ENCODE assay signal across 24 cellular contexts in genomic region chr7:12990440-12990839, GRCh38.
DNase-seq lines count a peak whose midpoint lies in the region; ATAC-seq, FAIRE-seq and TF ChIP-seq lines count a peak whose summit lies in the region.
"Had no signal": no experiment of that assay in that cellular context is flagged by ENCODE, and none has a peak within 500 bp of the region (broad histone marks: within the 10 kb centered on the region; RNA-seq: fewer than 3 reads in every experiment).

No MANE protein-coding gene starts in this region.

- no peak overlapping the region for H3K4me3 Mint-ChIP-seq in neural crest cell
- H3K4me3 Mint-ChIP-seq: B cell; CD4-positive, alpha-beta T cell; CD8-positive, alpha-beta T cell had no signal

- no peak for ATAC-seq in GM18868 (IDR thresholded peaks at IDR 0.05; ENCODE audit: unreplicated experiment)
- ATAC-seq in Right ventricle myocardium superior (ENCODE audit: poor library complexity), result no peak
- ATAC-seq: A549; CD8-positive, alpha-beta T cell; GM12878 had no signal

- peak; percentile 17 for DNase-seq in DMS53 (lab: John Stamatoyannopoulos, UW)
- no peak for DNase-seq in DMS53 treated with DMSO at 0.1 percent for 48 hours (lab: John Stamatoyannopoulos, UW; ENCODE audit: unreplicated experiment)
- DNase-seq in D721Med (ENCODE audit: insufficient read length, low spot score), result no peak
- DNase-seq in NCI-H69 (lab: John Stamatoyannopoulos, UW), result peak; percentile 15
- DNase-seq in neural crest cell (ENCODE audit: low read depth, low spot score), result no peak
- no peak for DNase-seq in NCI-H2107 treated with DMSO at 0.1 percent for 48 hours (lab: John Stamatoyannopoulos, UW; ENCODE audit: unreplicated experiment)
- no peak for DNase-seq in Right ventricle myocardium superior
- DNase-seq: AML-193; Caco-2; Calu3; CD4-positive, alpha-beta T cell; CD8-positive, alpha-beta T cell; DMS 273 treated with DMSO at 0.1 percent for 48 hours; DMS153; DMS79; DND-41; EL; GDM1 had no signal

- no peaks in the 10 kb centered on the region for H3K27me3 Mint-ChIP-seq in neural crest cell (ENCODE audit: low read depth)
- H3K27me3 Mint-ChIP-seq: B cell had no signal

- H3K36me3 Mint-ChIP-seq in neural crest cell (ENCODE audit: low read depth), result peaks cover 10% of the 10 kb centered on the region
- H3K36me3 Mint-ChIP-seq: CD8-positive, alpha-beta T cell had no signal

- no peaks in the 10 kb centered on the region for H3K4me1 Mint-ChIP-seq in neural crest cell
- H3K4me1 Mint-ChIP-seq: B cell had no signal

- no peaks in the 10 kb centered on the region for H3K9me3 Mint-ChIP-seq in neural crest cell
- H3K9me3 Mint-ChIP-seq: CD4-positive, alpha-beta T cell; CD8-positive, alpha-beta T cell had no signal

- peak overlapping the region; percentile 58 for H3K27ac Mint-ChIP-seq in neural crest cell (ENCODE audit: unreplicated experiment)
- H3K27ac Mint-ChIP-seq: B cell; CD4-positive, alpha-beta T cell; CD8-positive, alpha-beta T cell had no signal

- no peak for TF ChIP-seq CTCF in D721Med (IDR thresholded peaks at IDR 0.05; ENCODE audit: insufficient read depth, missing control alignments)
- no peak for TF ChIP-seq CTCF in neural crest cell (conservative IDR thresholded peaks at IDR 0.05)

- intact Hi-C loops in Right ventricle myocardium superior (cut with DNase I), result no loop called here

- peak; percentile 64 for FAIRE-seq in D721Med (lab: Jason Lieb, UNC)
- FAIRE-seq: A549, GM12878, GM12892, GM18507 had no signal

Comparison
In these comparisons a context has a peak if more than half of its experiments do, and no peak if none do; other contexts are left out.
1. DNase-seq: peak in DMS53 (single experiment) and NCI-H69 (single experiment); none in DMS53 treated with DMSO at 0.1 percent for 48 hours (single experiment), D721Med (single experiment), neural crest cell (single experiment), NCI-H2107 treated with DMSO at 0.1 percent for 48 hours (single experiment) and Right ventricle myocardium superior (single experiment).